Comparison of ENCODE assay signal across 16 cellular contexts in genomic region chr11:25733777-25734176, GRCh38.
A peak's percentile ranks its signal among the peaks of the same experiment; 100 is the strongest.
DNase-seq lines count a peak whose midpoint lies in the region; ATAC-seq and TF ChIP-seq lines count a peak whose summit lies in the region.
"Had no signal": no experiment of that assay in that cellular context is flagged by ENCODE, and none has a peak within 500 bp of the region (broad histone marks: within the 10 kb centered on the region; RNA-seq: fewer than 3 reads in every experiment).

No MANE protein-coding gene starts in this region.

- no peaks in the 10 kb centered on the region for H3K27me3 Mint-ChIP-seq in natural killer cell treated with Interleukin-12 subunit alpha and Interleukin-12 subunit beta and Interleukin-15 and Interleukin-18, amount 100 ng/mL, for 72 hours
- H3K27me3 Mint-ChIP-seq: dendritic cell treated with granulocyte-macrophage colony-stimulating factor and Interleukin-4, amounts not matched to agents 40 ng/mL and 50 ng/mL, for 4 days; naive thymus-derived CD8-positive, alpha-beta T cell had no signal

- H4K20me1 ChIP-seq in osteoblast (ENCODE audit: insufficient read depth, low read length) = no peaks in the 10 kb centered on the region

- H3K4me1 Mint-ChIP-seq in natural killer cell treated with Interleukin-12 subunit alpha and Interleukin-12 subunit beta and Interleukin-15 and Interleukin-18, amount 100 ng/mL, for 72 hours (ENCODE audit: low read depth in 2 of 2) = no peaks in the 10 kb centered on the region
- H3K4me1 Mint-ChIP-seq: naive thymus-derived CD8-positive, alpha-beta T cell had no signal

- no peak overlapping the region for H3K4me2 ChIP-seq in osteoblast (ENCODE audit: insufficient read depth, low read length)

- H3K36me3 ChIP-seq in cardiac muscle cell (no peaks in the 10 kb centered on the region), right atrium auricular region (no peaks in the 10 kb centered on the region), kidney epithelial cell (ENCODE audit: control insufficient read depth, insufficient read depth, low read length) (no peaks in the 10 kb centered on the region), osteoblast (ENCODE audit: insufficient read depth, low read length) (no peaks in the 10 kb centered on the region)
- H3K36me3 ChIP-seq: sigmoid colon had no signal

- no peaks in the 10 kb centered on the region for H3K36me3 Mint-ChIP-seq in natural killer cell treated with Interleukin-12 subunit alpha and Interleukin-12 subunit beta and Interleukin-15 and Interleukin-18, amount 100 ng/mL, for 72 hours
- H3K36me3 Mint-ChIP-seq: naive thymus-derived CD8-positive, alpha-beta T cell had no signal

- no peaks in the 10 kb centered on the region for H3K79me2 ChIP-seq in osteoblast (ENCODE audit: insufficient read depth, low read length)

- H3K9me3 Mint-ChIP-seq in natural killer cell treated with Interleukin-12 subunit alpha and Interleukin-12 subunit beta and Interleukin-15 and Interleukin-18, amount 100 ng/mL, for 72 hours = peaks cover 15% of the 10 kb centered on the region

- no peaks in the 10 kb centered on the region for H3K4me1 ChIP-seq in cardiac muscle cell (ENCODE audit: low read depth)
- H3K4me1 ChIP-seq in right atrium auricular region = no peaks in the 10 kb centered on the region
- H3K4me1 ChIP-seq in osteoblast (ENCODE audit: insufficient read depth, low read length) = no peaks in the 10 kb centered on the region
- H3K4me1 ChIP-seq: sigmoid colon had no signal

- no peak overlapping the region for H3K4me3 ChIP-seq in cardiac muscle cell
- H3K4me3 ChIP-seq in right atrium auricular region = no peak overlapping the region
- H3K4me3 ChIP-seq in kidney epithelial cell (ENCODE audit: low read depth, low read length) = no peak overlapping the region
- no peak overlapping the region for H3K4me3 ChIP-seq in osteoblast (ENCODE audit: insufficient read depth, low read length)
- H3K4me3 ChIP-seq: sigmoid colon had no signal

- no peak overlapping the region for H2AFZ ChIP-seq in osteoblast (ENCODE audit: low read length)

- H3K27ac Mint-ChIP-seq in natural killer cell treated with Interleukin-12 subunit alpha and Interleukin-12 subunit beta and Interleukin-15 and Interleukin-18, amount 100 ng/mL, for 72 hours = no peak overlapping the region
- H3K27ac Mint-ChIP-seq: dendritic cell treated with granulocyte-macrophage colony-stimulating factor and Interleukin-4, amounts not matched to agents 40 ng/mL and 50 ng/mL, for 4 days; naive thymus-derived CD8-positive, alpha-beta T cell had no signal

- no peak overlapping the region for H3K4me3 Mint-ChIP-seq in natural killer cell treated with Interleukin-12 subunit alpha and Interleukin-12 subunit beta and Interleukin-15 and Interleukin-18, amount 100 ng/mL, for 72 hours
- H3K4me3 Mint-ChIP-seq: dendritic cell treated with granulocyte-macrophage colony-stimulating factor and Interleukin-4, amounts not matched to agents 40 ng/mL and 50 ng/mL, for 4 days; naive thymus-derived CD8-positive, alpha-beta T cell had no signal

- H3K27ac ChIP-seq in cardiac muscle cell (no peak overlapping the region), right atrium auricular region (no peak overlapping the region), VCaP (0 out of 2 replicates have a peak overlapping the region, but pooled peaks have one; percentile 19), osteoblast (ENCODE audit: low read depth, low read length) (no peak overlapping the region)
- H3K27ac ChIP-seq: sigmoid colon had no signal

- H3K27me3 ChIP-seq in cardiac muscle cell (no peaks in the 10 kb centered on the region), right atrium auricular region (no peaks in the 10 kb centered on the region), kidney epithelial cell (ENCODE audit: control insufficient read depth, insufficient read depth, low read length) (no peaks in the 10 kb centered on the region), osteoblast (ENCODE audit: insufficient read depth, low read length) (no peaks in the 10 kb centered on the region)
- H3K27me3 ChIP-seq: sigmoid colon had no signal

- no peak for ATAC-seq in natural killer cell treated with Interleukin-12 subunit alpha and Interleukin-12 subunit beta and Interleukin-15 and Interleukin-18, amount 100 ng/mL, for 72 hours
- ATAC-seq: left ventricle myocardium superior; naive thymus-derived CD8-positive, alpha-beta T cell had no signal

- TF ChIP-seq CTCF in cardiac muscle cell (IDR thresholded peaks at IDR 0.05; ENCODE audit: low read depth, low read length) = peak; percentile 13
- no peak for TF ChIP-seq CTCF in right atrium auricular region (IDR thresholded peaks at IDR 0.05)
- peak; percentile 68 for TF ChIP-seq CTCF in VCaP (conservative IDR thresholded peaks at IDR 0.05)
- peak; percentile 16 for TF ChIP-seq CTCF in kidney epithelial cell (IDR thresholded peaks at IDR 0.05; ENCODE audit: insufficient read depth, low read length, poor library complexity, severe bottlenecking)
- no peak for TF ChIP-seq CTCF in osteoblast (IDR thresholded peaks at IDR 0.05; ENCODE audit: extremely low read depth, low read depth, low read length)

- H3K9me3 ChIP-seq in cardiac muscle cell (ENCODE audit: low read depth) (no peaks in the 10 kb centered on the region), right atrium auricular region (no peaks in the 10 kb centered on the region), osteoblast (ENCODE audit: low read depth, low read length) (peaks cover 1% of the 10 kb centered on the region)
- H3K9me3 ChIP-seq: sigmoid colon had no signal

- DNase-seq in cardiac muscle cell (ENCODE audit: low read depth in 1 of 2, low spot score in 1 of 2) = peak in 1 of 2 donors; percentile 24
- DNase-seq in right atrium auricular region (ENCODE audit: low spot score) = no peak
- no peak for DNase-seq in kidney epithelial cell (ENCODE audit: low read depth)
- DNase-seq in ecto neural progenitor cell (ENCODE audit: low spot score) = no peak
- no peak for DNase-seq in osteoblast (ENCODE audit: insufficient read length, low spot score, missing footprints)
- no peak for DNase-seq in natural killer cell treated with Interleukin-12 subunit alpha and Interleukin-12 subunit beta and Interleukin-15 and Interleukin-18, amount 100 ng/mL, for 72 hours (ENCODE audit: low spot score)
- DNase-seq in COLO829 (ENCODE audit: low spot score) = no peak
- DNase-seq: hippocampal formation; left ventricle myocardium superior; naive thymus-derived CD8-positive, alpha-beta T cell; NCI-H1417 treated with DMSO at 0.1 percent for 48 hours; NCI-H2227 treated with DMSO at 0.1 percent for 48 hours; sigmoid colon; stimulated activated CD4-positive, alpha-beta T cell treated with anti-CD3 and anti-CD28 coated beads, Interleukin-2, amount 100 ng/mL, for 48 hours had no signal

Comparison
In these comparisons a context has a peak if more than half of its experiments do, and no peak if none do; other contexts are left out.
1. CTCF ChIP-seq: peak in cardiac muscle cell (single experiment), VCaP (single experiment) and kidney epithelial cell (single experiment); none in right atrium auricular region (0 of 2) and osteoblast (single experiment).